ENCODE assay signal across 12 cellular contexts in genomic region chr22:40325315-40325714, GRCh38. TPM values are rescaled to one million over a fixed set of nuclear protein-coding genes. Genes with fewer than 3 reads are reported as not detected.
DNase-seq lines count a peak whose midpoint lies in the region; ATAC-seq and TF ChIP-seq lines count a peak whose summit lies in the region.
"Had no signal": no experiment of that assay in that cellular context is flagged by ENCODE, and none has a peak within 500 bp of the region (broad histone marks: within the 10 kb centered on the region; RNA-seq: fewer than 3 reads in every experiment).

No MANE protein-coding gene starts in this region.

- peak overlapping the region; percentile 70 for H3K4me3 Mint-ChIP-seq in CD8-positive, alpha-beta T cell
- peak overlapping the region; percentile 84 for H3K4me3 Mint-ChIP-seq in activated naive CD4-positive, alpha-beta T cell treated with anti-CD3 and anti-CD28 coated beads, Interleukin-2, amount 50 U/mL, for 24 hours

- H3K36me3 Mint-ChIP-seq in CD8-positive, alpha-beta T cell: peaks cover 55% of the 10 kb centered on the region
- peaks cover 15% of the 10 kb centered on the region for H3K36me3 Mint-ChIP-seq in activated naive CD4-positive, alpha-beta T cell treated with anti-CD3 and anti-CD28 coated beads, Interleukin-2, amount 50 U/mL, for 24 hours

- H3K4me3 ChIP-seq in CD8-positive, alpha-beta T cell (ENCODE audit: low read depth, low read length): peak overlapping the region; percentile 2

- peak overlapping the region; percentile 98 for H3K27ac Mint-ChIP-seq in CD8-positive, alpha-beta T cell
- H3K27ac Mint-ChIP-seq in activated naive CD4-positive, alpha-beta T cell treated with anti-CD3 and anti-CD28 coated beads, Interleukin-2, amount 50 U/mL, for 24 hours: peak overlapping the region; percentile 89

- intact Hi-C loops in CD8-positive, alpha-beta T cell (cut with DNase I, micrococcal nuclease): loop anchor here (1.0 to 10.0 kb wide), 5 partner anchors 10 to 421 kb away; partner anchors contain the start of genes GRAP2 (in 1 of the 2) and TNRC6B (in 1 of the 2)

- no peaks in the 10 kb centered on the region for H3K9me3 ChIP-seq in CD8-positive, alpha-beta T cell (ENCODE audit: low read length)

- TF ChIP-seq CTCF in CD8-positive, alpha-beta T cell (IDR thresholded peaks at IDR 0.05): no peak

- DNase-seq in CD8-positive, alpha-beta T cell: peak in 6 of 7 experiments; percentile 40 to 87 (median 68)
- DNase-seq in activated CD4-positive, alpha-beta T cell treated with anti-CD3 and anti-CD28 coated beads for 4 hours: peak; percentile 69 to 70
- DNase-seq in stimulated activated CD4-positive, alpha-beta T cell treated with anti-CD3 and anti-CD28 coated beads, Interleukin-1b, Interleukin-23, amount 100 ng/mL, for 48 hours: peak; percentile 76
- DNase-seq in NCI-H524 treated with DMSO at 0.1 percent for 48 hours (lab: John Stamatoyannopoulos, UW): no peak
- DNase-seq: cortex of kidney, NCI-H226, trophoblast cell had no signal

- no peaks in the 10 kb centered on the region for H3K27me3 Mint-ChIP-seq in CD8-positive, alpha-beta T cell (ENCODE audit: low read depth)
- H3K27me3 Mint-ChIP-seq in activated naive CD4-positive, alpha-beta T cell treated with anti-CD3 and anti-CD28 coated beads, Interleukin-2, amount 50 U/mL, for 24 hours: no peaks in the 10 kb centered on the region

- H3K36me3 ChIP-seq in CD8-positive, alpha-beta T cell (ENCODE audit: insufficient read depth, low read length): peaks cover 28% of the 10 kb centered on the region

- POLR2A ChIA-PET in CD8-positive, alpha-beta T cell (lab: Charles Lee): interaction anchor here (0.9 to 2.0 kb wide), 3 partner anchors 9 to 20 kb away, joined by 3 to 11 read pairs (median 9); partner anchors contain the start of gene ADSL

- no peaks in the 10 kb centered on the region for H3K27me3 ChIP-seq in CD8-positive, alpha-beta T cell (ENCODE audit: insufficient read depth, low read length)

- CTCF ChIA-PET in CD8-positive, alpha-beta T cell (lab: Charles Lee): interaction anchor here (0.9 to 2.9 kb wide), 3 partner anchors 20 to 35 kb away, joined by 3 to 8 read pairs (median 3); no protein-coding TSS in a partner anchor

- H3K4me1 Mint-ChIP-seq in CD8-positive, alpha-beta T cell (ENCODE audit: low read depth): peaks cover 94% of the 10 kb centered on the region
- H3K4me1 Mint-ChIP-seq in activated naive CD4-positive, alpha-beta T cell treated with anti-CD3 and anti-CD28 coated beads, Interleukin-2, amount 50 U/mL, for 24 hours: peaks cover 94% of the 10 kb centered on the region

- peak overlapping the region; percentile 67 for H3K27ac ChIP-seq in CD8-positive, alpha-beta T cell (ENCODE audit: low read depth, low read length)

- peak; percentile 72 for ATAC-seq in CD8-positive, alpha-beta T cell
- ATAC-seq in GM21367 (IDR thresholded peaks at IDR 0.05; ENCODE audit: unreplicated experiment): no peak
- no peak for ATAC-seq in HG03095 (IDR thresholded peaks at IDR 0.05; ENCODE audit: unreplicated experiment)
- no peak for ATAC-seq in GM19023 (IDR thresholded peaks at IDR 0.05; ENCODE audit: unreplicated experiment)
- ATAC-seq: HepG2 had no signal

- no peaks in the 10 kb centered on the region for H3K9me3 Mint-ChIP-seq in CD8-positive, alpha-beta T cell
- H3K9me3 Mint-ChIP-seq in activated naive CD4-positive, alpha-beta T cell treated with anti-CD3 and anti-CD28 coated beads, Interleukin-2, amount 50 U/mL, for 24 hours: no peaks in the 10 kb centered on the region

- peaks cover 83% of the 10 kb centered on the region for H3K4me1 ChIP-seq in CD8-positive, alpha-beta T cell (ENCODE audit: insufficient read depth, low read length)

RNA-seq across cellular contexts. Expression of gene ADSL, which starts 21.0 kb away (rescaled TPM):
- total RNA-seq in CD8-positive, alpha-beta T cell: 10 to 100 TPM; 61.8 to 68.7 TPM

RNA-seq across cellular contexts. Expression of gene SGSM3, which starts 45.1 kb away (rescaled TPM):
- total RNA-seq in CD8-positive, alpha-beta T cell: 10 to 100 TPM; 74.0 to 80.1 TPM
